ENCODE assay signal across 13 cellular contexts in the genomic region with DNA sequence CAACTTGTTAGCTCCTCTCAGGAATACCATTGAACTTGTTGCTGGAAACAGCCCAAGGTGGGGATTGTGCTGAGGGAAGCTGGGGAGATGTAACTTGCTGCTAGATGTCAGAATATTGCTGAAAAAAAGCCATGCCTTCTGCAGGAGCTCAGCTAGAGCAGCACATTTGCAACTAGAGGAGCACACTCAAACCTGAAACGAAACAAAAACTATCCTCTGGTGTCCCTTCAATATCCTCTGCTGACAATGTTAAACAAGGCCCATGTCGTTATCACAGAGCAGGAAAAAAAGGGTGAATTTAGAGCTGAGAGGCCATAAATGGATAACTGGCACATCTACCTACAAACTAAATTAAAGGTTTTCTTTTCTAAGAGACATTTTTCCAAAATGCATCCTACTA. TPM values are rescaled to one million over a fixed set of nuclear protein-coding genes. Genes with fewer than 3 reads are reported as not detected.
DNase-seq lines count a peak whose midpoint lies in the region; ATAC-seq, FAIRE-seq and TF ChIP-seq lines count a peak whose summit lies in the region.
"Had no signal": no experiment of that assay in that cellular context is flagged by ENCODE, and none has a peak within 500 bp of the region (broad histone marks: within the 10 kb centered on the region; RNA-seq: fewer than 3 reads in every experiment).

No MANE protein-coding gene starts in this region.

- H3K14ac ChIP-seq in H1 (ENCODE audit: insufficient read length) = no peak overlapping the region

- H4K5ac ChIP-seq in H1 (ENCODE audit: insufficient read length, low read depth, low read length) = no peak overlapping the region

- H3K4me3 ChIP-seq in H1 (ENCODE audit: extremely low read depth in 1 of 4, insufficient read depth in 2 of 4, low read depth in 3 of 4, low read length in 4 of 4) = no peak overlapping the region
- H3K4me3 ChIP-seq: left lung, uterus had no signal

- H2BK12ac ChIP-seq in H1 (ENCODE audit: low read depth, low read length) = no peak overlapping the region

- H3K36me3 ChIP-seq in H1 (ENCODE audit: control insufficient read depth in 2 of 4, insufficient read depth in 4 of 4, low read length in 3 of 4) = no peaks in the 10 kb centered on the region
- H3K36me3 ChIP-seq: left lung, uterus had no signal

- FAIRE-seq in H1 (lab: Jason Lieb, UNC) = no peak

- no peak for DNase-seq in H1 (ENCODE audit: low read depth in 1 of 2, low spot score in 2 of 2)
- no peak for DNase-seq in NK-92 treated with Interleukin-12 subunit alpha and Interleukin-12 subunit beta, amount 100 ng/mL, for 24 hours (lab: John Stamatoyannopoulos, UW)
- no peak for DNase-seq in HPDE6-E6E7 (ENCODE audit: extremely low spot score)
- DNase-seq in hypothalamus (lab: John Stamatoyannopoulos, UW) = no peak
- DNase-seq in Right ventricle myocardium inferior (ENCODE audit: missing footprints) = no peak
- DNase-seq: activated T-cell treated with anti-CD3 and anti-CD28 coated beads, Interleukin-2, amount 50 U/mL, for 24 hours; central memory CD4-positive, alpha-beta T cell; H7; left lung; uterus had no signal

- no peak for TF ChIP-seq EP300 in H1 (IDR thresholded peaks at IDR 0.05; ENCODE audit: borderline replicate concordance in 1 of 2, low read depth in 2 of 2, low read length in 2 of 2)

- no peak overlapping the region for H3K4me2 ChIP-seq in H1 (ENCODE audit: insufficient read depth in 1 of 2, low read depth in 2 of 2, low read length in 2 of 2)

- no peak overlapping the region for H3K56ac ChIP-seq in H1 (replicated peaks; ENCODE audit: insufficient read length, low read depth, low read length)

- H2BK120ac ChIP-seq in H1 (replicated peaks; ENCODE audit: low read depth, low read length) = no peak overlapping the region

- peaks cover 0 to 7% (median 2%) of the 10 kb centered on the region in 4 experiments; a peak in 1 of 7 replicates for H3K4me1 ChIP-seq in H1 (replicated peaks in 1 of 4; ENCODE audit: control insufficient read depth in 3 of 4, insufficient read depth in 4 of 4, low read length in 3 of 4)
- H3K4me1 ChIP-seq: left lung, uterus had no signal

- H3K4ac ChIP-seq in H1 (replicated peaks; ENCODE audit: insufficient read length, low read depth, low read length) = no peak overlapping the region

- H3K23me2 ChIP-seq in H1 (ENCODE audit: low read depth, low read length) = no peaks in the 10 kb centered on the region

- no peak overlapping the region for H2AK5ac ChIP-seq in H1 (ENCODE audit: low read depth, low read length)

- no peaks in the 10 kb centered on the region for H3K27me3 ChIP-seq in H1 (replicated peaks in 1 of 4; ENCODE audit: control insufficient read depth in 3 of 4, extremely low read depth in 1 of 4, insufficient read depth in 3 of 4, low read length in 3 of 4)
- H3K27me3 ChIP-seq: left lung, uterus had no signal

- TF ChIP-seq CTCF in H1 (IDR thresholded peaks at IDR 0.05; ENCODE audit: control extremely low read depth in 1 of 3, insufficient read depth in 1 of 3, low read depth in 1 of 3, low read length in 3 of 3) = no peak

- H3K79me1 ChIP-seq in H1 (ENCODE audit: low read depth, low read length) = no peaks in the 10 kb centered on the region

- ATAC-seq in GM18873 (IDR thresholded peaks at IDR 0.05; ENCODE audit: low FRiP score, unreplicated experiment) = peak; percentile 99
- peak; percentile 98 for ATAC-seq in GM21529 (IDR thresholded peaks at IDR 0.05; ENCODE audit: unreplicated experiment)
- ATAC-seq in HG03108 (IDR thresholded peaks at IDR 0.05; ENCODE audit: unreplicated experiment) = peak; percentile 92
- no peak for ATAC-seq in Right ventricle myocardium inferior
- ATAC-seq: left lung had no signal

- H4K20me1 ChIP-seq in H1 (replicated peaks in 1 of 2; ENCODE audit: control insufficient read depth in 1 of 2, insufficient read depth in 2 of 2, low read length in 2 of 2) = no peaks in the 10 kb centered on the region

- no peak overlapping the region for H2BK5ac ChIP-seq in H1 (ENCODE audit: low read depth, low read length)

- POLR2A ChIA-PET in H1 (lab: Charles Lee; ENCODE audit: partially characterized antibody) = no interaction called here

- no peak overlapping the region for H2BK15ac ChIP-seq in H1 (ENCODE audit: low read length)

- H3K9me3 ChIP-seq in H1 (ENCODE audit: insufficient read depth in 2 of 2, low read depth in 1 of 2, low read length in 1 of 2) = no peaks in the 10 kb centered on the region
- H3K9me3 ChIP-seq: left lung, uterus had no signal

- CTCF ChIA-PET in H1 (lab: Charles Lee; ENCODE audit: partially characterized antibody) = interaction anchor here (0.6 to 1.3 kb wide), 2 partner anchors 23 to 721 kb away, joined by 3 read pairs; no protein-coding TSS in a partner anchor

- no peaks in the 10 kb centered on the region for H3K79me2 ChIP-seq in H1 (ENCODE audit: control insufficient read depth in 1 of 2, insufficient read depth in 2 of 2, low read length in 2 of 2)

- TF ChIP-seq POLR2A in H1 (IDR thresholded peaks at IDR 0.05; ENCODE audit: control extremely low read depth in 1 of 2, low read depth in 2 of 2, low read length in 2 of 2) = no peak

- H3K18ac ChIP-seq in H1 (ENCODE audit: extremely low read depth, low read length) = no peak overlapping the region

- no peak overlapping the region for H3K23ac ChIP-seq in H1 (ENCODE audit: insufficient read length)

- WGBS in H1 (ENCODE audit: extremely low coverage in 1 of 2, insufficient coverage in 1 of 2, insufficient read length in 1 of 2, insufficient replicate concordance in 2 of 2, low coverage in 1 of 2, low lambda C conversion rate in 2 of 2, missing lambda C conversion rate in 1 of 2), 2 experiments = 82% methylated on average over 2 of the region's 2 CpGs; no CpG with 5 or more reads in 1 of the 2 experiments

- H3K27ac ChIP-seq in H1 (ENCODE audit: low read depth, low read length) = no peak overlapping the region
- H3K27ac ChIP-seq: uterus had no signal

- no peak overlapping the region for H3K9ac ChIP-seq in H1 (replicated peaks in 1 of 4; ENCODE audit: extremely low read depth in 1 of 4, low read depth in 3 of 4, low read length in 3 of 4)

- TF ChIP-seq RAD21 in H1 (IDR thresholded peaks at IDR 0.05 in 1 of 2, conservative IDR thresholded peaks at IDR 0.05 in 1 of 2; ENCODE audit: low read depth in 2 of 2, low read length in 2 of 2) = no peak

- H2AFZ ChIP-seq in H1 (ENCODE audit: low read length) = 0 out of 2 replicates have a peak overlapping the region, but pooled peaks have one; percentile 16

- intact Hi-C loops in Right ventricle myocardium inferior (cut with DNase I) = no loop called here

- no peak overlapping the region for H4K8ac ChIP-seq in H1 (ENCODE audit: extremely low read depth, insufficient read depth, low read length)

- H4K91ac ChIP-seq in H1 (replicated peaks; ENCODE audit: insufficient read length, low read length) = no peak overlapping the region

- H2BK20ac ChIP-seq in H1 (ENCODE audit: low read length) = no peak overlapping the region

TF ChIP-seq in H1, 55 proteins besides CTCF, POLR2A, EP300 and RAD21 (continues in another document):
- TF ChIP-seq EZH2 (IDR thresholded peaks at IDR 0.05; ENCODE audit: low read depth, low read length, severe bottlenecking) = no peak
- TF ChIP-seq GABPA (IDR thresholded peaks at IDR 0.05; ENCODE audit: borderline replicate concordance, insufficient read depth, low read length) = no peak
- TF ChIP-seq BCL11A (IDR thresholded peaks at IDR 0.05; ENCODE audit: low read depth in 2 of 2, low read length in 2 of 2) = no peak
- no peak for TF ChIP-seq POLR2AphosphoS5 (IDR thresholded peaks at IDR 0.05; ENCODE audit: low read depth, low read length)
- no peak for TF ChIP-seq CHD1 (IDR thresholded peaks at IDR 0.05; ENCODE audit: low read depth, low read length)
- no peak for TF ChIP-seq GTF2F1 (IDR thresholded peaks at IDR 0.05; ENCODE audit: borderline replicate concordance, low read depth, low read length)
- TF ChIP-seq, protein P1, sequence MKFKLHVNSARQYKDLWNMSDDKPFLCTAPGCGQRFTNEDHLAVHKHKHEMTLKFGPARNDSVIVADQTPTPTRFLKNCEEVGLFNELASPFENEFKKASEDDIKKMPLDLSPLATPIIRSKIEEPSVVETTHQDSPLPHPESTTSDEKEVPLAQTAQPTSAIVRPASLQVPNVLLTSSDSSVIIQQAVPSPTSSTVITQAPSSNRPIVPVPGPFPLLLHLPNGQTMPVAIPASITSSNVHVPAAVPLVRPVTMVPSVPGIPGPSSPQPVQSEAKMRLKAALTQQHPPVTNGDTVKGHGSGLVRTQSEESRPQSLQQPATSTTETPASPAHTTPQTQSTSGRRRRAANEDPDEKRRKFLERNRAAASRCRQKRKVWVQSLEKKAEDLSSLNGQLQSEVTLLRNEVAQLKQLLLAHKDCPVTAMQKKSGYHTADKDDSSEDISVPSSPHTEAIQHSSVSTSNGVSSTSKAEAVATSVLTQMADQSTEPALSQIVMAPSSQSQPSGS (IDR thresholded peaks at IDR 0.05; ENCODE audit: low read length) = no peak
- no peak for TF ChIP-seq RNF2 (IDR thresholded peaks at IDR 0.05; ENCODE audit: borderline replicate concordance, low read depth, low read length, missing control alignments, poor library complexity, severe bottlenecking)
- TF ChIP-seq POU5F1 (IDR thresholded peaks at IDR 0.05; ENCODE audit: low read depth, low read length) = no peak
- TF ChIP-seq PHF8 (conservative IDR thresholded peaks at IDR 0.05; ENCODE audit: low read depth, low read length) = no peak

RNA-seq across cellular contexts. Expression of a gene that starts 53.7 kb away (rescaled TPM):
- total RNA-seq in H1 (2021; fragmentation: NEBNext Ultra II Directional; extraction: Animal tissue kit (Norgen Biotek cat#: 25700)) = 17.1 and 17.2 TPM in 2 replicates
- 1.2 and 2.0 TPM in 2 replicates for polyA plus RNA-seq in H1 (2011; rRNA removed)
- 2.3 TPM for polyA plus RNA-seq in H1 (2011; cell fraction: cytosol; rRNA removed)
- polyA plus RNA-seq in H1 (2011; cell fraction: nucleus; rRNA removed) = 2.0 TPM
- 4.6 to 6.8 TPM (median 5.1 TPM) in 4 replicates for polyA plus RNA-seq in H1 (2012, experiment 1 of 2)
- 0.28 TPM for polyA plus RNA-seq in H1 (2012, experiment 2 of 2)
- 6.3 TPM for polyA plus RNA-seq in H1 (2013, experiment 1 of 2)
- 5.8 TPM for polyA plus RNA-seq in H1 (2013, experiment 2 of 2)
- polyA minus RNA-seq in H1 (2011; rRNA and poly(A)+ RNA removed) = 17.6 and 27.1 TPM in 2 replicates
- 15.5 TPM for polyA minus RNA-seq in H1 (2011; cell fraction: cytosol; rRNA and poly(A)+ RNA removed)
- polyA minus RNA-seq in H1 (2011; cell fraction: nucleus; rRNA and poly(A)+ RNA removed) = 29.1 TPM
- total RNA-seq in Right ventricle myocardium inferior = 0.16 TPM

RNA-seq across cellular contexts. Expression of a gene that starts 59.8 kb away (rescaled TPM):
- 3.6 TPM in 2 replicates for total RNA-seq in H1 (2021; fragmentation: NEBNext Ultra II Directional; extraction: Animal tissue kit (Norgen Biotek cat#: 25700))
- polyA plus RNA-seq in H1 (2011; rRNA removed) = 0.96 and 1.2 TPM in 2 replicates
- 0.93 TPM for polyA plus RNA-seq in H1 (2011; cell fraction: cytosol; rRNA removed)
- polyA plus RNA-seq in H1 (2011; cell fraction: nucleus; rRNA removed) = 2.5 TPM
- 1.1 to 2.0 TPM (median 1.4 TPM) in 4 replicates for polyA plus RNA-seq in H1 (2012, experiment 1 of 2)
- 0.30 TPM for polyA plus RNA-seq in H1 (2012, experiment 2 of 2)
- polyA plus RNA-seq in H1 (2013, experiment 1 of 2) = 1.3 TPM
- 1.1 TPM for polyA plus RNA-seq in H1 (2013, experiment 2 of 2)
- polyA minus RNA-seq in H1 (2011; rRNA and poly(A)+ RNA removed) = 9.1 and 11.9 TPM in 2 replicates
- 4.2 TPM for polyA minus RNA-seq in H1 (2011; cell fraction: cytosol; rRNA and poly(A)+ RNA removed)
- polyA minus RNA-seq in H1 (2011; cell fraction: nucleus; rRNA and poly(A)+ RNA removed) = 28.3 TPM
- 2.5 TPM for total RNA-seq in Right ventricle myocardium inferior

Comparison
In these comparisons a context has a peak if more than half of its experiments do, and no peak if none do; other contexts are left out.
1. RNA of a gene that starts 53.7 kb away (total RNA-seq): 17.1 to 17.2 TPM in H1; 0.16 TPM in Right ventricle myocardium inferior (single experiment); every median in the first group is over 10 times any median in the second.